ENCODE assay signal across 14 cellular contexts in the genomic region with DNA sequence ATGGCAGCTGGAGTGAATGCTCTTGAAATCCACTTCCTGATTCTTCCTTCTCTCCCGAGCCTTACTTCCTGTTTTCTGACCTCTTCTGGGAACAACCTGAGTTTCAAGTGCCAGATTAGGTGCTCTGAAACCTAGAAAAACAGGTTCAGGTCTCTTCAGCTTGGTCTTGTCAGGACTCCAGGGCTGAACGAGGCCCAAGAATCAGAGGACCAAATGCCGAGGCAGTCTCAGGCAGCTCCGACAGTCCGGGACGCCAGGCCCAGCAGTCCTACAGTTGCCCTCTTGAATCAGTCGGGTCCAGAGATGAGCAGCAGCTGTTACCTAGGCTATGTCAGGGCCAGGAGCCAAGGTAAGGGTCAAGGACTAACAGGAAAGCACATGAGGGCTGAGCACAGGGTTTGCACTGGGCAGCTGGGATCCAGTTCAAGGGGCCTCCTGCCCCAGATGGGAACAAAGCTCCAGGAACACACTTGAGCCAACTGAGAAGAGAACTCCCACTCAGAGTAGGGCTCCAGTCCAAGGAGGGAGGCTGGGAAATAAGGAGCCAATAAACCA. TPM values are rescaled to one million over a fixed set of nuclear protein-coding genes. Genes with fewer than 3 reads are reported as not detected.
DNase-seq lines count a peak whose midpoint lies in the region; ATAC-seq, FAIRE-seq and TF ChIP-seq lines count a peak whose summit lies in the region.
"Had no signal": no experiment of that assay in that cellular context is flagged by ENCODE, and none has a peak within 500 bp of the region (broad histone marks: within the 10 kb centered on the region; RNA-seq: fewer than 3 reads in every experiment).

No MANE protein-coding gene starts in this region.

- H3K36me3 ChIP-seq in liver (ENCODE audit: control insufficient read depth in 4 of 4, insufficient read depth in 3 of 4, low read depth in 1 of 4, low read length in 3 of 4) (peaks cover 0 to 9% (median 3%) of the 10 kb centered on the region in 4 donors), HepG2 (replicated peaks in 1 of 2; ENCODE audit: control insufficient read depth in 1 of 2, insufficient read depth in 2 of 2, low read length in 2 of 2) (no peaks in the 10 kb centered on the region), aorta (ENCODE audit: control insufficient read depth in 1 of 2, insufficient read depth in 2 of 2, low read length in 1 of 2) (no peaks in the 10 kb centered on the region)

- H3K4me1 Mint-ChIP-seq in activated CD4-positive, alpha-beta T cell treated with anti-CD3 and anti-CD28 coated beads for 36 hours, result no peaks in the 10 kb centered on the region

- TF ChIP-seq CTCF in liver (IDR thresholded peaks at IDR 0.05; ENCODE audit: low read depth, low read length, missing input control) (no peak), HepG2 (CRISPR knock-in tag; IDR thresholded peaks at IDR 0.05) (no peak), omental fat pad (IDR thresholded peaks at IDR 0.05) (no peak)

- H3K9ac ChIP-seq in liver (ENCODE audit: low read depth in 1 of 2, low read length in 2 of 2) (peak overlapping the region in 1 of 2 donors; percentile 56), HepG2 (ENCODE audit: insufficient read depth, low read depth, low read length) (no peak overlapping the region)

- BruUV-seq in HepG2 (replicated peaks; lab: Mats Ljungman, UMichigan), result no TSS peak

- WGBS in liver, result 33% methylated on average over 7 of the region's 7 CpGs
- 43% methylated on average over 6 of the region's 7 CpGs for whole genome bisulfite sequencing in HepG2 (ENCODE audit: low lambda C conversion rate)
- WGBS in aorta, 2 donors, result 9 to 13% methylated on average over 7 of the region's 7 CpGs

- no peak overlapping the region for H3K4me3 Mint-ChIP-seq in activated CD4-positive, alpha-beta T cell treated with anti-CD3 and anti-CD28 coated beads for 36 hours

- no peak for DNase-seq in HepG2 (ENCODE audit: low spot score)
- DNase-seq in head of caudate nucleus, result peak in 26 of 42 donors; percentile 6 to 67 (median 36)
- DNase-seq in omental fat pad (ENCODE audit: low spot score), result no peak
- peak in 1 of 2 donors; percentile 57 for DNase-seq in aorta
- no peak for DNase-seq in activated CD4-positive, alpha-beta T cell treated with anti-CD3 and anti-CD28 coated beads for 36 hours
- DNase-seq in RPMI8226, result no peak
- DNase-seq in SW480 (ENCODE audit: low spot score), result no peak
- DNase-seq: foreskin melanocyte; NCI-H2171; small intestine; stimulated activated CD8-positive, alpha-beta memory T cell treated with anti-CD3 and anti-CD28 coated beads, Interleukin-4, amount 100 ng/mL, for 48 hours had no signal

- ATAC-seq in HepG2, result no peak
- ATAC-seq in omental fat pad (ENCODE audit: low FRiP score), result peak; percentile 65
- ATAC-seq in aorta (ENCODE audit: low FRiP score), result peak; percentile 65
- no peak for ATAC-seq in activated CD4-positive, alpha-beta T cell treated with anti-CD3 and anti-CD28 coated beads for 36 hours

- H4K20me1 ChIP-seq in HepG2 (ENCODE audit: insufficient read depth, low read length), result no peaks in the 10 kb centered on the region

- in situ Hi-C loops in HepG2 (cut with HindIII; ENCODE audit: extremely low pct_ligation_motif_present, low pct_unique_long_range_greater_than_20kb), result no loop called here

- intact Hi-C loops in HepG2 (cut with micrococcal nuclease; ENCODE audit: unreplicated experiment), result no loop called here
- intact Hi-C loops in head of caudate nucleus (cut with DNase I), result no loop called here
- intact Hi-C loops in aorta (cut with DNase I), result no loop called here
- intact Hi-C loops in activated CD4-positive, alpha-beta T cell treated with anti-CD3 and anti-CD28 coated beads for 36 hours (cut with DNase I, micrococcal nuclease), result no loop called here

- no peaks in the 10 kb centered on the region for H3K36me3 Mint-ChIP-seq in activated CD4-positive, alpha-beta T cell treated with anti-CD3 and anti-CD28 coated beads for 36 hours (ENCODE audit: low read depth)

- no peak for FAIRE-seq in HepG2 (lab: Jason Lieb, UNC)
- FAIRE-seq: G401.6, small intestine had no signal

- H3K9me3 ChIP-seq in liver (ENCODE audit: control insufficient read depth in 4 of 4, low read length in 3 of 4) (no peaks in the 10 kb centered on the region), HepG2 (ENCODE audit: low read length) (no peaks in the 10 kb centered on the region), aorta (ENCODE audit: control insufficient read depth, low read length) (no peaks in the 10 kb centered on the region)

- TF ChIP-seq RAD21 in liver (IDR thresholded peaks at IDR 0.05) (peak; percentile 23 to 43), HepG2 (CRISPR knock-in tag; IDR thresholded peaks at IDR 0.05) (no peak)

- no peak for TF ChIP-seq POLR2A in HepG2 (IDR thresholded peaks at IDR 0.05; ENCODE audit: insufficient read depth in 1 of 2, low read depth in 2 of 2, low read length in 2 of 2)

- peak overlapping the region; percentile 66 to 86 for H3K27ac ChIP-seq in liver (ENCODE audit: low read depth in 1 of 2, low read length in 2 of 2)
- no peak overlapping the region for H3K27ac ChIP-seq in HepG2 (ENCODE audit: extremely low read length, insufficient read depth, low read length)
- peak overlapping the region; percentile 36 to 95 for H3K27ac ChIP-seq in aorta (ENCODE audit: low read depth in 1 of 2, low read length in 2 of 2)
- H3K27ac ChIP-seq: RWPE1 had no signal

- H3K9me3 Mint-ChIP-seq in activated CD4-positive, alpha-beta T cell treated with anti-CD3 and anti-CD28 coated beads for 36 hours (ENCODE audit: low read depth), result no peaks in the 10 kb centered on the region

- H3K27me3 Mint-ChIP-seq in activated CD4-positive, alpha-beta T cell treated with anti-CD3 and anti-CD28 coated beads for 36 hours, result peaks cover 24% of the 10 kb centered on the region

- POLR2A ChIA-PET in HepG2 (lab: Yijun Ruan, JAX), result no interaction called here
- POLR2A ChIA-PET in activated CD4-positive, alpha-beta T cell treated with anti-CD3 and anti-CD28 coated beads for 36 hours (lab: Charles Lee), result no interaction called here

- H2AFZ ChIP-seq in HepG2 (ENCODE audit: low read length), result no peak overlapping the region

- H3K79me2 ChIP-seq in HepG2 (ENCODE audit: insufficient read depth, low read length), result no peaks in the 10 kb centered on the region

- H3K27me3 ChIP-seq in liver (ENCODE audit: control insufficient read depth in 4 of 4, insufficient read depth in 4 of 4, low read length in 3 of 4) (no peaks in the 10 kb centered on the region), HepG2 (ENCODE audit: control insufficient read depth in 1 of 2, insufficient read depth in 2 of 2, low read length in 2 of 2) (peaks cover 0 to 8% of the 10 kb centered on the region in 2 experiments; a peak in 2 of 5 replicates), aorta (ENCODE audit: control insufficient read depth in 1 of 2, insufficient read depth in 2 of 2, low read length in 1 of 2) (no peaks in the 10 kb centered on the region)

- CTCF ChIA-PET in HepG2 (lab: Yijun Ruan, JAX; ENCODE audit: low intra/inter-chr PET ratio, low total read pairs), result no interaction called here
- CTCF ChIA-PET in activated CD4-positive, alpha-beta T cell treated with anti-CD3 and anti-CD28 coated beads for 36 hours (lab: Charles Lee), result interaction anchor here (1.2 kb wide), 1 partner anchor 9 kb away, joined by 3 read pairs; no protein-coding TSS in a partner anchor

- H3K4me1 ChIP-seq in liver (ENCODE audit: control insufficient read depth in 4 of 4, insufficient read depth in 4 of 4, low read length in 3 of 4), result peaks cover 1 to 20% (median 17%) of the 10 kb centered on the region in 4 donors
- no peaks in the 10 kb centered on the region for H3K4me1 ChIP-seq in HepG2 (ENCODE audit: insufficient read depth, low read length)
- peaks cover 0 to 6% of the 10 kb centered on the region in 2 donors for H3K4me1 ChIP-seq in aorta (ENCODE audit: control insufficient read depth in 1 of 2, insufficient read depth in 2 of 2, low read length in 2 of 2)

- no peak overlapping the region for H3K4me2 ChIP-seq in HepG2 (ENCODE audit: low read depth, low read length)

- H3K4me3 ChIP-seq in liver (ENCODE audit: low read depth in 1 of 3, low read length in 3 of 3) (no peak overlapping the region), HepG2 (replicated peaks in 1 of 3; ENCODE audit: insufficient read depth in 1 of 3, low read depth in 2 of 3, low read length in 3 of 3) (no peak overlapping the region), aorta (ENCODE audit: low read length in 2 of 2) (no peak overlapping the region)

- no peak for TF ChIP-seq EP300 in HepG2 (IDR thresholded peaks at IDR 0.05; ENCODE audit: low read depth in 2 of 2, low read length in 2 of 2)
- no peak for TF ChIP-seq EP300 in HepG2 (CRISPR knock-in tag; IDR thresholded peaks at IDR 0.05; ENCODE audit: borderline replicate concordance)

- H3K27ac Mint-ChIP-seq in activated CD4-positive, alpha-beta T cell treated with anti-CD3 and anti-CD28 coated beads for 36 hours, result no peak overlapping the region

RNA-seq across cellular contexts. Expression of a gene that starts 38.3 kb away (rescaled TPM):
- total RNA-seq in liver (10 to 100 TPM in 1 of 2 donors, under 1 TPM in 1; 0.70 to 13.1 TPM), HepG2 (2016; rRNA removed; fragmentation: Illumina TruSeq; extraction: Trizol) (not detected in 2 replicates), omental fat pad (10 to 100 TPM in 1 of 4 donors, 1 to 10 TPM in 3; 1.6 to 13.1 (median 7.5) TPM), aorta (10 to 100 TPM in 1 of 2 donors, 1 to 10 TPM in 1; 5.4 to 16.0 TPM)
- polyA plus RNA-seq in liver (10 to 100 TPM in 1 of 2 donors, 1 to 10 TPM in 1; 6.0 to 10.3 TPM), HepG2 (2011; rRNA removed) (not detected in 2 replicates), aorta (1 to 10 TPM; 3.8 to 8.0 TPM)
- not detected in 2 replicates for total RNA-seq in HepG2 (2016; cell fraction: cytosol; rRNA removed; fragmentation: Illumina TruSeq; extraction: Trizol; ENCODE audit: low read depth)
- not detected in 2 replicates for total RNA-seq in HepG2 (2016; cell fraction: insoluble cytoplasmic fraction; rRNA removed; fragmentation: Illumina TruSeq; extraction: Trizol)
- not detected in 2 replicates for total RNA-seq in HepG2 (2016; cell fraction: membrane; rRNA removed; fragmentation: Illumina TruSeq; extraction: Trizol)
- not detected in 2 replicates for total RNA-seq in HepG2 (2016; cell fraction: nucleus; rRNA removed; fragmentation: Illumina TruSeq; extraction: Trizol)
- polyA plus RNA-seq in HepG2 (2011; cell fraction: cytosol; rRNA removed), result not detected in 2 replicates
- not detected in 2 replicates for polyA plus RNA-seq in HepG2 (2011; cell fraction: nucleus; rRNA removed)
- polyA plus RNA-seq in HepG2 (2012), result not detected in 2 replicates
- not detected in 2 replicates for polyA plus RNA-seq in HepG2 (2016; cell fraction: cytosol; fragmentation: Illumina TruSeq; extraction: Trizol; ENCODE audit: low read depth)
- polyA plus RNA-seq in HepG2 (2016; cell fraction: insoluble cytoplasmic fraction; fragmentation: Illumina TruSeq; extraction: Trizol; ENCODE audit: low read depth), result not detected in 2 replicates
- not detected in 2 replicates for polyA plus RNA-seq in HepG2 (2016; cell fraction: membrane; fragmentation: Illumina TruSeq; extraction: Trizol; ENCODE audit: low read depth)
- polyA plus RNA-seq in HepG2 (2016; cell fraction: nucleus; fragmentation: Illumina TruSeq; extraction: Trizol; ENCODE audit: insufficient read depth, low read depth), result not detected in 2 replicates
- polyA minus RNA-seq in HepG2 (2011; rRNA and poly(A)+ RNA removed; ENCODE audit: low replicate concordance), result 0.14 TPM in 1 of 2 replicates, not detected in the other
- not detected in 2 replicates for polyA minus RNA-seq in HepG2 (2011; cell fraction: cytosol; rRNA and poly(A)+ RNA removed)
- polyA minus RNA-seq in HepG2 (2011; cell fraction: nucleus; rRNA and poly(A)+ RNA removed), result not detected in 2 replicates
- not detected for total RNA-seq in activated CD4-positive, alpha-beta T cell treated with anti-CD3 and anti-CD28 coated beads for 36 hours

Comparison
In these comparisons a context has a peak if more than half of its experiments do, and no peak if none do; other contexts are left out.
1. ATAC-seq: peak in omental fat pad (single experiment) and aorta (single experiment); none in HepG2 (single experiment) and activated CD4-positive, alpha-beta T cell treated with anti-CD3 and anti-CD28 coated beads for 36 hours (single experiment).
2. DNase-seq: peak in head of caudate nucleus (26 of 42); none in HepG2 (single experiment), omental fat pad (single experiment), activated CD4-positive, alpha-beta T cell treated with anti-CD3 and anti-CD28 coated beads for 36 hours (single experiment), RPMI8226 (single experiment) and SW480 (single experiment).